In genomic region chr22:11967915-11968616, GRCh38 we compare ENCODE assay signal across 1 cellular context.
DNase-seq lines count a peak whose midpoint lies in the region; ATAC-seq, FAIRE-seq and TF ChIP-seq lines count a peak whose summit lies in the region.
"Not testable (repeated sequence)": the region's sequence is repeated elsewhere in the genome, so short reads cannot be mapped to it uniquely, and the experiment has no call there.

No MANE protein-coding gene starts in this region.

- H4K20me1 ChIP-seq in K562 (replicated peaks; ENCODE audit: control insufficient read depth, insufficient read depth, low read length) = not testable (repeated sequence)

- not testable (repeated sequence) for H3K4me3 ChIP-seq in K562

- not testable (repeated sequence) for H2AFZ ChIP-seq in K562 (ENCODE audit: low read depth, low read length)

- not testable (repeated sequence) for TF ChIP-seq CTCF in K562 (IDR thresholded peaks at IDR 0.05 in 2 of 3, conservative IDR thresholded peaks at IDR 0.05 in 1 of 3; ENCODE audit: insufficient read depth in 2 of 3, low read depth in 1 of 3, low read length in 3 of 3)

- DNase-seq in K562 (ENCODE audit: extremely low read depth in 1 of 4, low spot score in 3 of 4) = not testable (repeated sequence)

- H3K79me2 ChIP-seq in K562 (ENCODE audit: control insufficient read depth, insufficient read depth, low read length) = peaks cover 18% of the 10 kb centered on the region

- POLR2A ChIA-PET in K562 (lab: Yijun Ruan, JAX) = not testable (repeated sequence)

- not testable (repeated sequence) for TF ChIP-seq RAD21 in K562 (CRISPR knock-in tag; conservative IDR thresholded peaks at IDR 0.05 in 1 of 2, IDR thresholded peaks at IDR 0.05 in 1 of 2)

- 64% methylated on average over 5 of the region's 11 CpGs for WGBS in K562 (ENCODE audit: insufficient coverage, low coverage, missing lambda C conversion rate)

- not testable (repeated sequence) for TF ChIP-seq EP300 in K562 (IDR thresholded peaks at IDR 0.05; ENCODE audit: low read length)

- not testable (repeated sequence) for TF ChIP-seq POLR2A in K562 (conservative IDR thresholded peaks at IDR 0.05)

- intact Hi-C loops in K562 (cut with micrococcal nuclease) = not testable (repeated sequence)

- not testable (repeated sequence) for H3K4me2 ChIP-seq in K562 (ENCODE audit: insufficient read depth, low read length)

- not testable (repeated sequence) for BruUV-seq in K562 (replicated peaks; lab: Mats Ljungman, UMichigan)

- not testable (repeated sequence) for ATAC-seq in K562

- not testable (repeated sequence) for H3K27ac ChIP-seq in K562 (ENCODE audit: extremely low read depth, low read depth, low read length)

- CTCF ChIA-PET in K562 (lab: Yijun Ruan, JAX; ENCODE audit: low intra/inter-chr PET ratio) = not testable (repeated sequence)

- H3K36me3 ChIP-seq in K562 (ENCODE audit: control insufficient read depth, insufficient read depth, low read length) = not testable (repeated sequence)

- H3K9me3 ChIP-seq in K562 (replicated peaks; ENCODE audit: control insufficient read depth, insufficient read depth, low read depth, low read length) = not testable (repeated sequence)

- in situ Hi-C loops in K562 (cut with MboI) = not testable (repeated sequence)

- not testable (repeated sequence) for FAIRE-seq in K562 (lab: Jason Lieb, UNC)

- H3K9ac ChIP-seq in K562 (ENCODE audit: insufficient read depth in 1 of 2, low read depth in 2 of 2, low read length in 2 of 2) = not testable (repeated sequence)

- not testable (repeated sequence) for H3K9me1 ChIP-seq in K562 (ENCODE audit: control insufficient read depth, insufficient read depth, low read length)

- H3K4me1 ChIP-seq in K562 (replicated peaks in 1 of 2; ENCODE audit: control insufficient read depth in 2 of 2, insufficient read depth in 2 of 2, low read length in 2 of 2) = not testable (repeated sequence)

- H3K27me3 ChIP-seq in K562 (ENCODE audit: control insufficient read depth in 2 of 2, insufficient read depth in 2 of 2, low read length in 2 of 2) = not testable (repeated sequence)

TF ChIP-seq in K562, 482 proteins besides CTCF, POLR2A, EP300 and RAD21:
- peak; percentile 81 for TF ChIP-seq MAFG (tag; conservative IDR thresholded peaks at IDR 0.05)
- TF ChIP-seq PBX2 (CRISPR knock-in tag; IDR thresholded peaks at IDR 0.05; ENCODE audit: low read depth); ATF1 (CRISPR knock-in tag; IDR thresholded peaks at IDR 0.05); NR2C2 (CRISPR knock-in tag; IDR thresholded peaks at IDR 0.05): not testable (repeated sequence)
- peak; percentile 60; the same call in 1 of the 2 replicates for TF ChIP-seq PBX2 (tag; conservative IDR thresholded peaks at IDR 0.05; ENCODE audit: low read depth)
- TF ChIP-seq ATF1 (tag; IDR thresholded peaks at IDR 0.05) = 0 out of 2 replicates have a peak, but pooled peaks have one; percentile 18
- TF ChIP-seq ZNF316 (IDR thresholded peaks at IDR 0.05) = peak; percentile 69
- peak; percentile 79 for TF ChIP-seq ETV1 (tag; conservative IDR thresholded peaks at IDR 0.05; ENCODE audit: low read depth)
- TF ChIP-seq NR2C2 (tag; IDR thresholded peaks at IDR 0.05) = 0 out of 2 replicates have a peak, but pooled peaks have one; percentile 17
- TF ChIP-seq C11orf30 (IDR thresholded peaks at IDR 0.05; ENCODE audit: low read depth) = peak; percentile 25; the same call in 1 of the 2 replicates
- peak; percentile 85 for TF ChIP-seq PKNOX1 (IDR thresholded peaks at IDR 0.05)
- peak; percentile 95 for TF ChIP-seq MEF2D (tag; conservative IDR thresholded peaks at IDR 0.05; ENCODE audit: low read depth)
- peak; percentile 25; the same call in 1 of the 2 replicates for TF ChIP-seq NFE2L1 (tag; IDR thresholded peaks at IDR 0.05; ENCODE audit: borderline replicate concordance, low read depth)
- TF ChIP-seq SOX6 (IDR thresholded peaks at IDR 0.05) = peak; percentile 83
